In genomic region chr21:5086381-5086780, GRCh38 we compare ENCODE assay signal across 8 cellular contexts.
DNase-seq lines count a peak whose midpoint lies in the region; ATAC-seq and TF ChIP-seq lines count a peak whose summit lies in the region.
"Not testable (repeated sequence)": the region's sequence is repeated elsewhere in the genome, so short reads cannot be mapped to it uniquely, and the experiment has no call there.

No MANE protein-coding gene starts in this region.

- no CpG with 5 or more reads among the region's 17 CpGs for whole genome bisulfite sequencing in hepatocyte (ENCODE audit: low lambda C conversion rate, missing lambda C conversion rate)

- TF ChIP-seq CTCF in CD14-positive monocyte (IDR thresholded peaks at IDR 0.05); hepatocyte (IDR thresholded peaks at IDR 0.05; ENCODE audit: poor library complexity); mucosa of descending colon (IDR thresholded peaks at IDR 0.05): not testable (repeated sequence)

- H3K36me3 Mint-ChIP-seq in CD14-positive monocyte; effector memory CD8-positive, alpha-beta T cell (ENCODE audit: insufficient read depth); stimulated activated naive B cell treated with anti-CD40 and anti-IgM and Interleukin-4, amounts not matched to agents 10 μg/mL and 1 μg/mL and 100 μg/mL, for 72 hours: not testable (repeated sequence)

- not testable (repeated sequence) for H3K27ac ChIP-seq in hepatocyte

- H3K4me3 ChIP-seq in hepatocyte, mucosa of descending colon: not testable (repeated sequence)

- not testable (repeated sequence) for H3K4me3 Mint-ChIP-seq in CD14-positive monocyte; effector memory CD8-positive, alpha-beta T cell; stimulated activated naive B cell treated with anti-CD40 and anti-IgM and Interleukin-4, amounts not matched to agents 10 μg/mL and 1 μg/mL and 100 μg/mL, for 72 hours

- peak; percentile 57 for ATAC-seq in GM21529 (IDR thresholded peaks at IDR 0.05; ENCODE audit: unreplicated experiment)
- ATAC-seq in HG02970 (IDR thresholded peaks at IDR 0.05; ENCODE audit: low FRiP score, unreplicated experiment) = peak; percentile 56
- peak; percentile 40 for ATAC-seq in effector memory CD8-positive, alpha-beta T cell (replicated peaks)
- ATAC-seq in mucosa of descending colon = peak; percentile 8
- peak; percentile 74 to 84 for ATAC-seq in stimulated activated naive B cell treated with anti-CD40 and anti-IgM and Interleukin-4, amounts not matched to agents 10 μg/mL and 1 μg/mL and 100 μg/mL, for 72 hours (replicated peaks)

- intact Hi-C loops in CD14-positive monocyte (cut with micrococcal nuclease); mucosa of descending colon (cut with DNase I, micrococcal nuclease): not testable (repeated sequence)

- not testable (repeated sequence) for H3K27me3 Mint-ChIP-seq in CD14-positive monocyte (ENCODE audit: low read depth in 3 of 3); effector memory CD8-positive, alpha-beta T cell; stimulated activated naive B cell treated with anti-CD40 and anti-IgM and Interleukin-4, amounts not matched to agents 10 μg/mL and 1 μg/mL and 100 μg/mL, for 72 hours

- not testable (repeated sequence) for H3K27me3 ChIP-seq in hepatocyte

- not testable (repeated sequence) for H3K36me3 ChIP-seq in hepatocyte (replicated peaks; ENCODE audit: insufficient read depth, low read depth); mucosa of descending colon (ENCODE audit: low read depth)

- H3K4me2 ChIP-seq in hepatocyte = not testable (repeated sequence)

- not testable (repeated sequence) for H3K9me3 Mint-ChIP-seq in CD14-positive monocyte; effector memory CD8-positive, alpha-beta T cell; stimulated activated naive B cell treated with anti-CD40 and anti-IgM and Interleukin-4, amounts not matched to agents 10 μg/mL and 1 μg/mL and 100 μg/mL, for 72 hours

- not testable (repeated sequence) for H3K4me1 Mint-ChIP-seq in CD14-positive monocyte; effector memory CD8-positive, alpha-beta T cell (ENCODE audit: low read depth in 2 of 2); stimulated activated naive B cell treated with anti-CD40 and anti-IgM and Interleukin-4, amounts not matched to agents 10 μg/mL and 1 μg/mL and 100 μg/mL, for 72 hours

- H3K4me1 ChIP-seq in hepatocyte (ENCODE audit: insufficient read depth); mucosa of descending colon (ENCODE audit: low read depth): not testable (repeated sequence)

- H3K27ac Mint-ChIP-seq in CD14-positive monocyte = peak overlapping the region in 4 of 7 donors; percentile 66 to 69 (median 68)
- H3K27ac Mint-ChIP-seq in effector memory CD8-positive, alpha-beta T cell; stimulated activated naive B cell treated with anti-CD40 and anti-IgM and Interleukin-4, amounts not matched to agents 10 μg/mL and 1 μg/mL and 100 μg/mL, for 72 hours: not testable (repeated sequence)

- not testable (repeated sequence) for H3K9me2 ChIP-seq in hepatocyte (replicated peaks; ENCODE audit: insufficient read depth)

- not testable (repeated sequence) for H4K20me1 ChIP-seq in hepatocyte (ENCODE audit: insufficient read depth, poor library complexity, severe bottlenecking)

- not testable (repeated sequence) for H3K79me2 ChIP-seq in hepatocyte

- not testable (repeated sequence) for H3K9me3 ChIP-seq in hepatocyte (ENCODE audit: low read depth); mucosa of descending colon

- DNase-seq in CD14-positive monocyte (ENCODE audit: low spot score) (peak; percentile 84), RPMI8226 (peak; percentile 15), hepatocyte (ENCODE audit: low spot score) (peak; percentile 0), mucosa of descending colon (peak; percentile 41 to 63 (median 45))
- not testable (repeated sequence) for DNase-seq in effector memory CD8-positive, alpha-beta T cell
- DNase-seq in stimulated activated naive B cell treated with anti-CD40 and anti-IgM and Interleukin-4, amounts not matched to agents 10 μg/mL and 1 μg/mL and 100 μg/mL, for 72 hours = peak; percentile 35

- H2AFZ ChIP-seq in hepatocyte = not testable (repeated sequence)

Comparison
In these comparisons a context has a peak if more than half of its experiments do, and no peak if none do; other contexts are left out.
1. ATAC-seq: peak in every context shown above with its lines; median percentile 79 in stimulated activated naive B cell treated with anti-CD40 and anti-IgM and Interleukin-4, amounts not matched to agents 10 μg/mL and 1 μg/mL and 100 μg/mL, for 72 hours; 57 in GM21529; 56 in HG02970; 40 in effector memory CD8-positive, alpha-beta T cell; 8 in mucosa of descending colon.